10 cellular contexts compared by ENCODE assay signal in genomic region chr5:54390015-54390414, GRCh38.
DNase-seq lines count a peak whose midpoint lies in the region; ATAC-seq lines count a peak whose summit lies in the region.
"Had no signal": no experiment of that assay in that cellular context is flagged by ENCODE, and none has a peak within 500 bp of the region (broad histone marks: within the 10 kb centered on the region; RNA-seq: fewer than 3 reads in every experiment).

No MANE protein-coding gene starts in this region.

- H3K27ac Mint-ChIP-seq in naive thymus-derived CD8-positive, alpha-beta T cell = no peak overlapping the region
- H3K27ac Mint-ChIP-seq: IgD-negative memory B cell had no signal

- peak; percentile 80 for DNase-seq in HCEC 1CT
- peak; percentile 82 for DNase-seq in NCI-H345 (lab: John Stamatoyannopoulos, UW)
- peak; percentile 39 for DNase-seq in cerebellum (ENCODE audit: low spot score)
- peak; percentile 96 for DNase-seq in renal cortical epithelial cell (ENCODE audit: low read depth)
- DNase-seq in naive thymus-derived CD8-positive, alpha-beta T cell = no peak
- DNase-seq in activated CD4-positive, CD25-positive, alpha-beta regulatory T cell treated with anti-CD3 and anti-CD28 coated beads, Interleukin-2, amount 50 U/mL, for 72 hours = no peak
- no peak for DNase-seq in NK-92 treated with Interleukin-12 subunit alpha and Interleukin-12 subunit beta, amount 100 ng/mL, for 24 hours (lab: John Stamatoyannopoulos, UW)
- DNase-seq: left ventricle myocardium inferior had no signal

- H3K4me3 Mint-ChIP-seq in naive thymus-derived CD8-positive, alpha-beta T cell = no peak overlapping the region
- H3K4me3 Mint-ChIP-seq: IgD-negative memory B cell had no signal

- ATAC-seq in naive thymus-derived CD8-positive, alpha-beta T cell = no peak
- ATAC-seq in GM21528 (IDR thresholded peaks at IDR 0.05; ENCODE audit: low FRiP score, unreplicated experiment) = no peak

- peaks cover 0 to 11% (median 0%) of the 10 kb centered on the region in 5 donors for H3K27me3 Mint-ChIP-seq in naive thymus-derived CD8-positive, alpha-beta T cell

- H3K9me3 Mint-ChIP-seq in naive thymus-derived CD8-positive, alpha-beta T cell = peaks cover 0 to 2% (median 0%) of the 10 kb centered on the region in 9 donors

- no peaks in the 10 kb centered on the region for H3K4me1 Mint-ChIP-seq in naive thymus-derived CD8-positive, alpha-beta T cell
- H3K4me1 Mint-ChIP-seq: IgD-negative memory B cell had no signal

- no peaks in the 10 kb centered on the region for H3K36me3 Mint-ChIP-seq in naive thymus-derived CD8-positive, alpha-beta T cell
- H3K36me3 Mint-ChIP-seq: IgD-negative memory B cell had no signal

- POLR2A ChIA-PET in naive thymus-derived CD8-positive, alpha-beta T cell (lab: Charles Lee) = no interaction called here

Comparison
In these comparisons a context has a peak if more than half of its experiments do, and no peak if none do; other contexts are left out.
1. DNase-seq: peak in HCEC 1CT (single experiment), NCI-H345 (single experiment), cerebellum (single experiment) and renal cortical epithelial cell (single experiment); none in naive thymus-derived CD8-positive, alpha-beta T cell (0 of 10), activated CD4-positive, CD25-positive, alpha-beta regulatory T cell treated with anti-CD3 and anti-CD28 coated beads, Interleukin-2, amount 50 U/mL, for 72 hours (single experiment) and NK-92 treated with Interleukin-12 subunit alpha and Interleukin-12 subunit beta, amount 100 ng/mL, for 24 hours (single experiment).